23 cellular contexts compared by ENCODE assay signal in the genomic region with DNA sequence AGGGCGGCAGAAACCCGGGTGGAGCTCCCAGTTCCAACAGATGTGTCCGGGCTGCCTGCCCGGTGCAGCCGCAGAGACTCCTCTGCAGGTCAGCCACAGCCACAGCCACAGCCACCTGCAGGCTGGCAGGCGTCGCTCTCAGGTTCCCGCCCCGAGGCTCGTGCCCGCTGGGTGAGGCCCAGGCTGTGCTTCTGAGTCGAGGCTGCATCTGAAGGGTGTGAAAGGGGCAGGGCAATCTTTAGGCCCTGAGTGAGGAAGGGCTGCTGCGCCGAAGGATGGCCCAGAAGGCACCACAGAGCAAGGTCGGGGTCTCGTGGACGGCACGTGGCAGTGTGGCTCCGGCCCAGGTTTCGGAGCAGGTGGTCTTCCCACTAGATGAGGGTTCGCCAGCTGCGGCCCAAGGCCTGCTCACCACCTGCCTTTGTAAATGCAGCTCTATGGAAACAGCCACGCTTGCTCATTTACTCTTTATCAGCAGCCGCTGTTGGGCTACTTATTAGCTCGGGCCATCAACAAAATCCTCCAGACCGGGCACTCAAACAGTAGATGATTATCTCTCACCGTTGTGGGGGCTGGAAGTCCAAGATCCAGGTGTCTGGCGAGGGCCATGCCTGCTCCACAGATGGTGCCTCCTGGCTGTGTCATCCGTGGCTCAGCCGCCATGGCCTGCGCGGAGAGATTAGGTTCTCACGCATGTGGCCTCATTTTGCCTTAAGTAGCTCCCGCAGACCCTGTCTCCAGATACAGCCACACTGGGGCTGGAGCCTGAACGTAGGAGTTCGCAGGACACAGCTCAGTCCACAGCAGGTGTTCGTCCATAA. TPM values are rescaled to one million over a fixed set of nuclear protein-coding genes. Genes with fewer than 3 reads are reported as not detected.
A peak's percentile ranks its signal among the peaks of the same experiment; 100 is the strongest.
DNase-seq lines count a peak whose midpoint lies in the region; ATAC-seq and TF ChIP-seq lines count a peak whose summit lies in the region.
"Had no signal": no experiment of that assay in that cellular context is flagged by ENCODE, and none has a peak within 500 bp of the region (broad histone marks: within the 10 kb centered on the region; RNA-seq: fewer than 3 reads in every experiment).

No MANE protein-coding gene starts in this region.

- H3K9me3 ChIP-seq in Caco-2 (no peaks in the 10 kb centered on the region), RWPE2 (ENCODE audit: severe bottlenecking) (no peaks in the 10 kb centered on the region), neuronal stem cell (replicated peaks in 1 of 2; ENCODE audit: control insufficient read depth in 2 of 2, insufficient read depth in 1 of 2, low read depth in 1 of 2, low read length in 2 of 2) (peaks cover 6 to 18% of the 10 kb centered on the region in 2 donors)
- H3K9me3 ChIP-seq: ascending aorta, prostate gland had no signal

- peak; percentile 19 to 34 for DNase-seq in Caco-2
- DNase-seq in RWPE2 (ENCODE audit: low spot score) = peak; percentile 47
- no peak for DNase-seq in glutamatergic neuron
- no peak for DNase-seq in neuronal stem cell (ENCODE audit: low spot score)
- DNase-seq in AML-193 (lab: John Stamatoyannopoulos, UW) = no peak
- no peak for DNase-seq in kidney glomerular epithelial cell (lab: John Stamatoyannopoulos, UW)
- DNase-seq: activated CD4-positive, alpha-beta T cell treated with anti-CD3 and anti-CD28 coated beads, Interleukin-2, amount 50 U/mL, for 48 hours; activated naive CD4-positive, alpha-beta T cell treated with Interleukin-2 at 50 U/mL for 16 hours; activated T-cell treated with anti-CD3 and anti-CD28 coated beads for 4 hours; CD4-positive, alpha-beta memory T cell; DMS79 treated with DMSO at 0.1 percent for 48 hours; heart right ventricle; HFFc6; NCI-H187; NCI-H345; RPMI8226 had no signal

- H3K27ac Mint-ChIP-seq in Caco-2 (ENCODE audit: unreplicated experiment) (peak overlapping the region; percentile 32), glutamatergic neuron (ENCODE audit: unreplicated experiment) (peak overlapping the region; percentile 38)

- H3K36me3 ChIP-seq in Caco-2 (ENCODE audit: control insufficient read depth, insufficient read depth, low read length) (no peaks in the 10 kb centered on the region), RWPE2 (ENCODE audit: low read depth) (peaks cover 34% of the 10 kb centered on the region), neuronal stem cell (replicated peaks in 1 of 2; ENCODE audit: control insufficient read depth in 2 of 2, insufficient read depth in 2 of 2, low read length in 2 of 2) (peaks cover 16 to 58% of the 10 kb centered on the region in 2 donors)
- H3K36me3 ChIP-seq: prostate gland had no signal

- H3K79me1 ChIP-seq in neuronal stem cell (ENCODE audit: low read depth, low read length) = peaks cover 19% of the 10 kb centered on the region

- ATAC-seq in RWPE2 (ENCODE audit: low read depth) (no peak), GM21529 (IDR thresholded peaks at IDR 0.05; ENCODE audit: unreplicated experiment) (no peak), GM18858 (IDR thresholded peaks at IDR 0.05; ENCODE audit: unreplicated experiment) (no peak)
- ATAC-seq: heart right ventricle; natural killer cell treated with Interleukin-12 subunit alpha and Interleukin-12 subunit beta and Interleukin-15 and Interleukin-18, amount 100 ng/mL, for 72 hours had no signal

- peak overlapping the region; percentile 24 for H2BK12ac ChIP-seq in neuronal stem cell (ENCODE audit: low read length)

- no TSS peak for BruUV-seq in Caco-2 (replicated peaks; lab: Mats Ljungman, UMichigan)

- H3K27ac ChIP-seq in RWPE2 (ENCODE audit: poor library complexity, severe bottlenecking) (no peak overlapping the region), neuronal stem cell (replicated peaks; ENCODE audit: low read length) (no peak overlapping the region)
- H3K27ac ChIP-seq: HL-60, prostate gland had no signal

- POLR2A ChIA-PET in Caco-2 (lab: Charles Lee) = no interaction called here

- H3K18ac ChIP-seq in neuronal stem cell (ENCODE audit: low read length) = peak overlapping the region; percentile 41

- H3K36me3 Mint-ChIP-seq in Caco-2 (ENCODE audit: insufficient read depth, unreplicated experiment) (peaks cover 17% of the 10 kb centered on the region), glutamatergic neuron (ENCODE audit: unreplicated experiment) (peaks cover 22% of the 10 kb centered on the region)

- H3K4ac ChIP-seq in neuronal stem cell (ENCODE audit: low read length) = no peak overlapping the region

- no peak overlapping the region for H2AFZ ChIP-seq in neuronal stem cell (ENCODE audit: low read length)

- H3K4me3 Mint-ChIP-seq in Caco-2 (ENCODE audit: unreplicated experiment) (no peak overlapping the region), glutamatergic neuron (ENCODE audit: unreplicated experiment) (peak overlapping the region; percentile 42)
- H3K4me3 Mint-ChIP-seq: CD4-positive, alpha-beta memory T cell; natural killer cell treated with Interleukin-12 subunit alpha and Interleukin-12 subunit beta and Interleukin-15 and Interleukin-18, amount 100 ng/mL, for 72 hours had no signal

- H3K23ac ChIP-seq in neuronal stem cell (ENCODE audit: low read depth, low read length, poor library complexity) = peak overlapping the region; percentile 77

- no peak overlapping the region for H2BK120ac ChIP-seq in neuronal stem cell (ENCODE audit: low read depth, low read length)

- H2BK15ac ChIP-seq in neuronal stem cell (ENCODE audit: low read length) = no peak overlapping the region

- no peaks in the 10 kb centered on the region for H3K27me3 ChIP-seq in Caco-2 (replicated peaks; ENCODE audit: control insufficient read depth, insufficient read depth, low read length)
- H3K27me3 ChIP-seq in RWPE2 (ENCODE audit: insufficient read depth, poor library complexity, severe bottlenecking) = no peaks in the 10 kb centered on the region
- H3K27me3 ChIP-seq in neuronal stem cell (ENCODE audit: control insufficient read depth in 3 of 3, insufficient read depth in 3 of 3, low read depth in 1 of 3, low read length in 3 of 3) = no peaks in the 10 kb centered on the region
- H3K27me3 ChIP-seq: ascending aorta, heart right ventricle had no signal

- no peak overlapping the region for H3K14ac ChIP-seq in neuronal stem cell (ENCODE audit: low read length)

- H4K91ac ChIP-seq in neuronal stem cell (ENCODE audit: low read depth, low read length, poor library complexity) = no peak overlapping the region

- H3K27me3 Mint-ChIP-seq in Caco-2 (ENCODE audit: insufficient read depth, unreplicated experiment) = no peaks in the 10 kb centered on the region
- peaks cover 11% of the 10 kb centered on the region for H3K27me3 Mint-ChIP-seq in glutamatergic neuron (ENCODE audit: unreplicated experiment)
- H3K27me3 Mint-ChIP-seq: CD4-positive, alpha-beta memory T cell; natural killer cell treated with Interleukin-12 subunit alpha and Interleukin-12 subunit beta and Interleukin-15 and Interleukin-18, amount 100 ng/mL, for 72 hours had no signal

- H3K9me3 Mint-ChIP-seq in Caco-2 (ENCODE audit: unreplicated experiment) (no peaks in the 10 kb centered on the region), glutamatergic neuron (ENCODE audit: unreplicated experiment) (peaks cover 22% of the 10 kb centered on the region)
- H3K9me3 Mint-ChIP-seq: natural killer cell treated with Interleukin-12 subunit alpha and Interleukin-12 subunit beta and Interleukin-15 and Interleukin-18, amount 100 ng/mL, for 72 hours had no signal

- no peak overlapping the region for H3K4me3 ChIP-seq in Caco-2 (ENCODE audit: low read depth, low read length)
- H3K4me3 ChIP-seq in RWPE2 (ENCODE audit: severe bottlenecking) = no peak overlapping the region
- H3K4me3 ChIP-seq in neuronal stem cell (ENCODE audit: low read length in 2 of 2) = no peak overlapping the region
- H3K4me3 ChIP-seq: ascending aorta, heart right ventricle, prostate gland, smooth muscle cell had no signal

- H3K4me1 ChIP-seq in Caco-2 (peaks cover 18% of the 10 kb centered on the region), RWPE2 (ENCODE audit: insufficient read depth, poor library complexity, severe bottlenecking) (peaks cover 5% of the 10 kb centered on the region), neuronal stem cell (ENCODE audit: control insufficient read depth in 2 of 2, insufficient read depth in 1 of 2, low read depth in 1 of 2, low read length in 2 of 2) (peaks cover 5 to 27% of the 10 kb centered on the region in 2 donors)
- H3K4me1 ChIP-seq: prostate gland had no signal

- no CpG with 5 or more reads among the region's 37 CpGs for WGBS in neuronal stem cell (ENCODE audit: extremely low coverage in 2 of 2, insufficient read length in 2 of 2, insufficient replicate concordance in 1 of 2), 2 donors

- intact Hi-C loops in Caco-2 (cut with micrococcal nuclease; ENCODE audit: unreplicated experiment) = no loop called here

- H2AK5ac ChIP-seq in neuronal stem cell (ENCODE audit: low read depth, low read length) = peak overlapping the region; percentile 20

- H3K4me1 Mint-ChIP-seq in Caco-2 (ENCODE audit: low read depth, unreplicated experiment) (no peaks in the 10 kb centered on the region), glutamatergic neuron (ENCODE audit: low read depth, unreplicated experiment) (peaks cover 42% of the 10 kb centered on the region)

- no peak overlapping the region for H2BK5ac ChIP-seq in neuronal stem cell (ENCODE audit: low read length)

- no peak overlapping the region for H3K4me2 ChIP-seq in neuronal stem cell (ENCODE audit: insufficient read depth, low read length, poor library complexity, severe bottlenecking)
- H3K4me2 ChIP-seq: smooth muscle cell had no signal

- no peak overlapping the region for H4K8ac ChIP-seq in neuronal stem cell (ENCODE audit: low read depth, low read length)

- CTCF ChIA-PET in Caco-2 (lab: Charles Lee) = interaction anchor here (1.9 kb wide), 1 partner anchor 18 kb away, joined by 8 read pairs; no protein-coding TSS in a partner anchor

- no peak for TF ChIP-seq CTCF in Caco-2 (IDR thresholded peaks at IDR 0.05; ENCODE audit: insufficient read depth in 1 of 2, low read depth in 1 of 2, low read length in 1 of 2, severe bottlenecking in 1 of 2, unreplicated experiment in 1 of 2)
- no peak for TF ChIP-seq CTCF in RWPE2 (IDR thresholded peaks at IDR 0.05; ENCODE audit: poor library complexity, severe bottlenecking)
- no peak for TF ChIP-seq CTCF in glutamatergic neuron (IDR thresholded peaks at IDR 0.05; ENCODE audit: partially characterized antibody, unreplicated experiment)

- H3K9ac ChIP-seq in neuronal stem cell (ENCODE audit: low read depth, low read length, poor library complexity) = peak overlapping the region; percentile 14

RNA-seq across cellular contexts. Expression of gene TFDP1, which starts 40.3 kb away (rescaled TPM):
- total RNA-seq in Caco-2 (2022) = 136 and 140 TPM in 2 replicates
- total RNA-seq in glutamatergic neuron (ENCODE audit: unreplicated experiment) = 62.0 TPM
- 74.2 TPM for polyA plus RNA-seq in neuronal stem cell (2013, experiment 1 of 2)
- 75.8 TPM for polyA plus RNA-seq in neuronal stem cell (2013, experiment 2 of 2)

RNA-seq across cellular contexts. Expression of gene DCUN1D2, which starts 53.8 kb away (rescaled TPM):
- total RNA-seq in Caco-2 (2022) (59.4 and 59.9 TPM in 2 replicates), glutamatergic neuron (ENCODE audit: unreplicated experiment) (97.7 TPM)
- polyA plus RNA-seq in neuronal stem cell (2013, experiment 1 of 2) = 21.3 TPM
- 22.2 TPM for polyA plus RNA-seq in neuronal stem cell (2013, experiment 2 of 2)

Comparison
In these comparisons a context has a peak if more than half of its experiments do, and no peak if none do; other contexts are left out.
1. DNase-seq: peak in Caco-2 (2 of 2) and RWPE2 (single experiment); none in glutamatergic neuron (single experiment), neuronal stem cell (single experiment), AML-193 (0 of 2) and kidney glomerular epithelial cell (single experiment).